In genomic region chr2:95207111-95207961, GRCh38 we compare ENCODE assay signal across 1 cellular context.
A peak's percentile ranks its signal among the peaks of the same experiment; 100 is the strongest.
TF ChIP-seq lines count a peak whose summit lies in the region.

Gene ZNF892, plus strand, starts transcription at chr2:95207521. Its CDS starts 295 bp downstream, at chr2:95207816.

TF ChIP-seq in PFSK-1, 5 proteins besides CTCF, POLR2A, EP300 and RAD21:
- TF ChIP-seq REST (IDR thresholded peaks at IDR 0.05; ENCODE audit: insufficient read depth in 1 of 2, low read depth in 2 of 2, low read length in 2 of 2) (0 out of 4 replicates have a peak, but pooled peaks of 1 of the 2 experiments have one; percentile 42), POLR2AphosphoS5 (IDR thresholded peaks at IDR 0.05; ENCODE audit: low read depth, low read length) (peak; percentile 72; the same call in 1 of the 2 replicates), SIN3A (IDR thresholded peaks at IDR 0.05; ENCODE audit: borderline replicate concordance, insufficient read depth, low read length) (no peak), FOXP2 (optimal IDR thresholded peaks at IDR 0.05; ENCODE audit: borderline replicate concordance, extremely low read depth, extremely low read length, insufficient read depth) (peak; percentile 90), TAF1 (IDR thresholded peaks at IDR 0.05; ENCODE audit: borderline replicate concordance, insufficient read depth, low read length) (peak; percentile 13; the same call in 1 of the 2 replicates)
